Comparison of ENCODE assay signal across 1 cellular context in genomic region chr2:111897924-111898702, GRCh38.
A peak's percentile ranks its signal among the peaks of the same experiment; 100 is the strongest.
TF ChIP-seq lines count a peak whose summit lies in the region.

MERTK (plus strand) TSS chr2:111898607; CDS start chr2:111898736, 129 bp downstream.

TF ChIP-seq in HepG2, 621 proteins besides CTCF, POLR2A, EP300 and RAD21 (continued from another document):
- TF ChIP-seq KIAA2018 (CRISPR knock-in tag; IDR thresholded peaks at IDR 0.05; ENCODE audit: borderline replicate concordance), result no peak
- no peak for TF ChIP-seq CBX2 (IDR thresholded peaks at IDR 0.05; ENCODE audit: low read depth, low read length)
- no peak for TF ChIP-seq CBX2 (CRISPR knock-in tag; IDR thresholded peaks at IDR 0.05; ENCODE audit: low read depth)
- peak; percentile 13; the same call in 1 of the 2 replicates for TF ChIP-seq CEBPG (CRISPR knock-in tag; IDR thresholded peaks at IDR 0.05)
- TF ChIP-seq ATF2 (CRISPR knock-in tag; IDR thresholded peaks at IDR 0.05), result 0 out of 2 replicates have a peak, but pooled peaks have one; percentile 44
- no peak for TF ChIP-seq IRF1 (CRISPR knock-in tag; IDR thresholded peaks at IDR 0.05; ENCODE audit: low read depth)
- peak; percentile 93 for TF ChIP-seq ZNF724P (CRISPR knock-in tag; IDR thresholded peaks at IDR 0.05; ENCODE audit: borderline replicate concordance)
- 0 out of 2 replicates have a peak, but pooled peaks have one; percentile 12 for TF ChIP-seq ZNF24 (IDR thresholded peaks at IDR 0.05)
- TF ChIP-seq NFIC (IDR thresholded peaks at IDR 0.05; ENCODE audit: low read length), result no peak
- TF ChIP-seq BRF2 (CRISPR knock-in tag; IDR thresholded peaks at IDR 0.05), result no peak
- TF ChIP-seq ZNF280D (CRISPR knock-in tag; IDR thresholded peaks at IDR 0.05), result 0 out of 2 replicates have a peak, but pooled peaks have one; percentile 39
- no peak for TF ChIP-seq ZBTB37 (CRISPR knock-in tag; IDR thresholded peaks at IDR 0.05)
- peak; percentile 78 for TF ChIP-seq ELF3 (CRISPR knock-in tag; IDR thresholded peaks at IDR 0.05)
- TF ChIP-seq ZFP1 (CRISPR knock-in tag; IDR thresholded peaks at IDR 0.05), result 0 out of 2 replicates have a peak, but pooled peaks have one; percentile 49
- TF ChIP-seq JUN (CRISPR knock-in tag; IDR thresholded peaks at IDR 0.05), result no peak; the same call in 1 of the 2 replicates
- no peak for TF ChIP-seq ZSCAN22 (CRISPR knock-in tag; IDR thresholded peaks at IDR 0.05)
- TF ChIP-seq ATRX (CRISPR knock-in tag; IDR thresholded peaks at IDR 0.05; ENCODE audit: borderline replicate concordance), result no peak; the same call in 1 of the 2 replicates
- TF ChIP-seq ZNF333 (CRISPR knock-in tag; IDR thresholded peaks at IDR 0.05; ENCODE audit: borderline replicate concordance), result no peak; the same call in 1 of the 2 replicates
- no peak for TF ChIP-seq GPN1 (CRISPR knock-in tag; IDR thresholded peaks at IDR 0.05; ENCODE audit: borderline replicate concordance)
- no peak for TF ChIP-seq NBN (conservative IDR thresholded peaks at IDR 0.05)
- TF ChIP-seq IKZF4 (CRISPR knock-in tag; IDR thresholded peaks at IDR 0.05; ENCODE audit: borderline replicate concordance, low read depth, not compliant biosample characterization), result peak; percentile 43
- TF ChIP-seq SPEN (CRISPR knock-in tag; IDR thresholded peaks at IDR 0.05; ENCODE audit: low read depth), result peak; percentile 58
- TF ChIP-seq ZNF589 (CRISPR knock-in tag; conservative IDR thresholded peaks at IDR 0.05), result no peak; the same call in 1 of the 2 replicates
- TF ChIP-seq ZBTB8A (CRISPR knock-in tag; IDR thresholded peaks at IDR 0.05; ENCODE audit: borderline replicate concordance, low read depth), result no peak
- no peak for TF ChIP-seq TCF7L2 (IDR thresholded peaks at IDR 0.05; ENCODE audit: low read depth, low read length)
- TF ChIP-seq ESRRA (CRISPR knock-in tag; IDR thresholded peaks at IDR 0.05; ENCODE audit: low read depth), result no peak; the same call in 1 of the 2 replicates
- TF ChIP-seq SALL2 (CRISPR knock-in tag; IDR thresholded peaks at IDR 0.05), result peak; percentile 75; the same call in 1 of the 2 replicates
- no peak for TF ChIP-seq ZNF777 (CRISPR knock-in tag; IDR thresholded peaks at IDR 0.05)
- TF ChIP-seq NKX3-1 (CRISPR knock-in tag; IDR thresholded peaks at IDR 0.05), result 0 out of 2 replicates have a peak, but pooled peaks have one; percentile 50
- peak; percentile 71 for TF ChIP-seq NFKB2 (CRISPR knock-in tag; IDR thresholded peaks at IDR 0.05; ENCODE audit: borderline replicate concordance)
- peak; percentile 58; the same call in 2 of the 3 replicates for TF ChIP-seq MXI1 (IDR thresholded peaks at IDR 0.05; ENCODE audit: borderline replicate concordance, low read depth, low read length)
- peak; percentile 51; the same call in 1 of the 2 replicates for TF ChIP-seq ZNF143 (CRISPR knock-in tag; IDR thresholded peaks at IDR 0.05)
- TF ChIP-seq RBFOX2 (IDR thresholded peaks at IDR 0.05; ENCODE audit: low read depth, low read length), result peak; percentile 94
- no peak for TF ChIP-seq HHEX (CRISPR knock-in tag; IDR thresholded peaks at IDR 0.05)
- TF ChIP-seq SOX6 (IDR thresholded peaks at IDR 0.05), result no peak
- peak; percentile 71 for TF ChIP-seq SOX6 (CRISPR knock-in tag; IDR thresholded peaks at IDR 0.05)
- TF ChIP-seq NFAT5 (CRISPR knock-in tag; IDR thresholded peaks at IDR 0.05), result no peak
- TF ChIP-seq ZNF547 (CRISPR knock-in tag; IDR thresholded peaks at IDR 0.05), result peak; percentile 76
